ENCODE assay signal across 1 cellular context in the genomic region with DNA sequence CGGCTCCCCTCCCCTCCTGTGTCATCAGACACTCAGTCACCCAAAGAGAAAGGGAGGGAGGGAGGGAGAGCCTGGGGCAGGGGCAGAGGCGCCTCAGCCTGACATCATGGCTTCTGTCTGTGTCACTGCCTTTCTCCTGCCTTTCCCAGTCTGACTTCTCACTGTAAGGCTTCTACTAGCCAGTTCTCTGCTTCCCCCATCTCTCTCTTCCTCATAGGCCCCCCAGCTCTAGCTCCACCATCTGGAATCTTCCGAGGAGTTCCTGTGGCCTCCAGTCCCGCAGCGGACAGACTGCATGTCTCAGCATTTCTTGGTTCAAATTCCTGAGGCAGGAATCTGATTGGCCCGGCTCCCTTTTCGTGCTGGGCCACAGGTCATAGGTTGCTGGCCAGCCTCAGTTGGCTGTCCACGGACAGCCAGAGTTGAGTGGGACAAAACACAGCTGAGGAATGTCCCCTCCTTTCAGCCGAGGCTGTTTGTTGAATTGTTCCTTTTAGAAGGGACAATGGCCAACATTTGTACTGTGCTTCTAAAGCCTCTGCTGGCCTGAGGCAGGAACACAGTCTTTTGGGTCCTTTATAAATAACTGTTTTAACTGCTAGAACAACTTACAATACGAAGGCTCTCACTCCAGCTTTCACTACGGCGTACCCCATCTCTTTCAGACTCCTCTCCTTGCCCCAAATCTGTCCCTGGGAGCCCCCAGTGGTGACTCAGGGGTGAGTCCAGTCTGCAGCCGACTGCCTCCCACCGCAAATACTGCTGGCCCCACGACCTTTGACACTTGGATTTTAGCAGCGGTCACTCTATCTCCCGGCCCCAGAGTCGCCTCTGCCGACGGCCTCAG.
TF ChIP-seq lines count a peak whose summit lies in the region.

No MANE protein-coding gene starts in this region.

TF ChIP-seq in HCT116, 20 proteins besides CTCF, POLR2A, EP300 and RAD21 (continued from another document):
- TF ChIP-seq, protein P1, sequence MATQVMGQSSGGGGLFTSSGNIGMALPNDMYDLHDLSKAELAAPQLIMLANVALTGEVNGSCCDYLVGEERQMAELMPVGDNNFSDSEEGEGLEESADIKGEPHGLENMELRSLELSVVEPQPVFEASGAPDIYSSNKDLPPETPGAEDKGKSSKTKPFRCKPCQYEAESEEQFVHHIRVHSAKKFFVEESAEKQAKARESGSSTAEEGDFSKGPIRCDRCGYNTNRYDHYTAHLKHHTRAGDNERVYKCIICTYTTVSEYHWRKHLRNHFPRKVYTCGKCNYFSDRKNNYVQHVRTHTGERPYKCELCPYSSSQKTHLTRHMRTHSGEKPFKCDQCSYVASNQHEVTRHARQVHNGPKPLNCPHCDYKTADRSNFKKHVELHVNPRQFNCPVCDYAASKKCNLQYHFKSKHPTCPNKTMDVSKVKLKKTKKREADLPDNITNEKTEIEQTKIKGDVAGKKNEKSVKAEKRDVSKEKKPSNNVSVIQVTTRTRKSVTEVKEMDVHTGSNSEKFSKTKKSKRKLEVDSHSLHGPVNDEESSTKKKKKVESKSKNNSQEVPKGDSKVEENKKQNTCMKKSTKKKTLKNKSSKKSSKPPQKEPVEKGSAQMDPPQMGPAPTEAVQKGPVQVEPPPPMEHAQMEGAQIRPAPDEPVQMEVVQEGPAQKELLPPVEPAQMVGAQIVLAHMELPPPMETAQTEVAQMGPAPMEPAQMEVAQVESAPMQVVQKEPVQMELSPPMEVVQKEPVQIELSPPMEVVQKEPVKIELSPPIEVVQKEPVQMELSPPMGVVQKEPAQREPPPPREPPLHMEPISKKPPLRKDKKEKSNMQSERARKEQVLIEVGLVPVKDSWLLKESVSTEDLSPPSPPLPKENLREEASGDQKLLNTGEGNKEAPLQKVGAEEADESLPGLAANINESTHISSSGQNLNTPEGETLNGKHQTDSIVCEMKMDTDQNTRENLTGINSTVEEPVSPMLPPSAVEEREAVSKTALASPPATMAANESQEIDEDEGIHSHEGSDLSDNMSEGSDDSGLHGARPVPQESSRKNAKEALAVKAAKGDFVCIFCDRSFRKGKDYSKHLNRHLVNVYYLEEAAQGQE (IDR thresholded peaks at IDR 0.05; ENCODE audit: low read depth): no peak
- TF ChIP-seq ZFX (IDR thresholded peaks at IDR 0.05): no peak
- TF ChIP-seq EZH2phosphoT487 (IDR thresholded peaks at IDR 0.05; ENCODE audit: borderline replicate concordance): no peak
